Comparison of ENCODE assay signal across 9 cellular contexts in the genomic region with DNA sequence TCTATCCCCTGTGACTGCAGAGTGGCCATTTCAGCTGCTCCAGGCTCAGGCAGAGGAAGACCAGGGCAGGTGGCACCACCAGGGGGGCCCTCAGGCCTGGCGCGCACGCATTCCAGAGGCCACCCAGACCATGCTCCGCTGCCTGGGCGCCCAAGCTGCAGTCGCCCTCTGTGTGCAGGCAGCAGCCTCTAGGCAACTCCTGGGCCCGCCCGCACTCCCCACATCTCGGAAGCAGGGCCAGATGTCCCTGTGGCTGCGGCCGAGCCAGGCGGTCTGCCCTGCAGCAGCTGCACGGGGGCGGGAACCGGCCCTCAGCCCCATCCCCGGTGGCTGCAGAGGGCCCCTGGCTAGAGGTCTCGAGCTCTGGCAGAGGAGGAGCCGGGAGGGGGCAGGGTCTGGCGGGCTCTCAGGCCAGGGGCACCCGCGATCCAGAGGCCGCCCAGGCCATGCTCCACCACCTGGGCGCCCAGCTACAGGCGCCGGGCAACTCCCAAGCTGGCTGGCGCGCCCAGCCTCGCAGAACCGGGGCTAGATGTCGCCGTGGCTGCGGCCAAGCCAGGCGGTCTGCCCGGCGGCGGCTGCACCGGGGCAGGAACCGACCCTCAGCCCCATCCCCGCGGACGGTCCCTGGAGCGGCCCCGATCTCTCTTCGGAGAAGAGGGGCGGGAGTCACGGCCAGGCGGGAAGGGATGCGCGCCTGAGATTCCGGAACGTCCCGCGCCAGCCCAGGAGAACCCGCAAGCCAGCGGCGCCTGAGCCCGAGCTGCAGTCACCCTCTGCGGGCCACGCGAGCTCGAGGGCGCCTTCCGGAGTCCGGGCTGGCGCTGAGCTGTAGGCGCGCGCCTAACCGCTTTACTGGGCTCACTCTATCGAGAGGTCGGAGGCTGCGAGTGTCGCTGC. TPM values are rescaled to one million over a fixed set of nuclear protein-coding genes. Genes with fewer than 3 reads are reported as not detected.
DNase-seq lines count a peak whose midpoint lies in the region; ATAC-seq and TF ChIP-seq lines count a peak whose summit lies in the region.
"Not testable (repeated sequence)": the region's sequence is repeated elsewhere in the genome, so short reads cannot be mapped to it uniquely, and the experiment has no call there.
"Had no signal": no experiment of that assay in that cellular context is flagged by ENCODE, and none has a peak within 500 bp of the region (broad histone marks: within the 10 kb centered on the region; RNA-seq: fewer than 3 reads in every experiment).

Gene ANKRD18B (plus strand): TSS at position 855 of the 900 bp plus-strand sequence. CDS start 239 bp downstream, outside the sequence.

- 3 to 5% methylated on average over 66 to 73 of the region's 73 CpGs for WGBS in esophagus, 2 donors
- 1 to 6% methylated on average over 59 to 73 of the region's 73 CpGs for WGBS in lung, 2 donors

- DNase-seq in AG08395 (ENCODE audit: low spot score) = peak; percentile 43
- peak; percentile 38 for DNase-seq in NCI-H2029 treated with DMSO at 0.1 percent for 48 hours (lab: John Stamatoyannopoulos, UW)
- DNase-seq in SW 1271 (lab: John Stamatoyannopoulos, UW) = peak; percentile 6 to 46
- peak; percentile 74 for DNase-seq in activated effector memory CD4-positive, alpha-beta T cell treated with anti-CD3 and anti-CD28 coated beads, Interleukin-2, amount 50 U/mL, for 16 hours
- not testable (repeated sequence) for DNase-seq in lung (ENCODE audit: low spot score)
- DNase-seq in stimulated activated CD4-positive, alpha-beta T cell treated with anti-CD3 and anti-CD28 coated beads, Interleukin-1b, Interleukin-23, amount 100 ng/mL, for 48 hours = peak; percentile 58

- peak within 1 kb of the TSS; percentile 61 to 62 for H3K4me3 ChIP-seq in esophagus (ENCODE audit: low read depth in 1 of 2, low read length in 2 of 2)
- H3K4me3 ChIP-seq in lung = not testable (repeated sequence)

- TF ChIP-seq CTCF in lung (IDR thresholded peaks at IDR 0.05; ENCODE audit: control extremely low read depth, extremely low read depth) = not testable (repeated sequence)

- not testable (repeated sequence) for H3K27me3 ChIP-seq in esophagus (ENCODE audit: control insufficient read depth in 1 of 2, insufficient read depth in 2 of 2, low read length in 2 of 2); lung (ENCODE audit: control insufficient read depth, insufficient read depth)

- peak within 1 kb of the TSS; percentile 65 to 68 for H3K27ac ChIP-seq in esophagus (ENCODE audit: low read depth in 2 of 2, low read length in 1 of 2)
- not testable (repeated sequence) for H3K27ac ChIP-seq in lung (ENCODE audit: low read depth in 1 of 2, low read length in 1 of 2)

- H3K4me1 ChIP-seq in esophagus (ENCODE audit: control insufficient read depth in 2 of 2, insufficient read depth in 2 of 2, low read length in 1 of 2); lung (ENCODE audit: control insufficient read depth in 2 of 2, insufficient read depth in 2 of 2, low read length in 2 of 2): not testable (repeated sequence)

- not testable (repeated sequence) for H3K9me3 ChIP-seq in esophagus (ENCODE audit: control insufficient read depth in 2 of 2, insufficient read depth in 1 of 2, low read depth in 1 of 2, low read length in 1 of 2); lung (ENCODE audit: control insufficient read depth in 2 of 2, insufficient read depth in 1 of 2, low read length in 1 of 2)

- not testable (repeated sequence) for H3K36me3 ChIP-seq in esophagus (ENCODE audit: control insufficient read depth in 2 of 2, insufficient read depth in 2 of 2, low read length in 1 of 2); lung (ENCODE audit: control insufficient read depth in 2 of 2, insufficient read depth in 2 of 2, low read length in 2 of 2)

- ATAC-seq in GM18498 (IDR thresholded peaks at IDR 0.05; ENCODE audit: unreplicated experiment) (peak; percentile 60), lung (ENCODE audit: insufficient read depth, low FRiP score) (peak; percentile 60)

RNA-seq across cellular contexts. Expression of gene ANKRD18B, which starts in this region (rescaled TPM):
- polyA plus RNA-seq in esophagus (1 to 10 TPM; 1.6 to 7.2 TPM), lung (under 1 TPM; 0.27 to 0.81 TPM)
- 1 to 10 TPM in 1 of 2 donors, under 1 TPM in 1; 0.77 to 2.2 TPM for total RNA-seq in lung
- total RNA-seq: HT-29 had no signal
